In the genomic region with DNA sequence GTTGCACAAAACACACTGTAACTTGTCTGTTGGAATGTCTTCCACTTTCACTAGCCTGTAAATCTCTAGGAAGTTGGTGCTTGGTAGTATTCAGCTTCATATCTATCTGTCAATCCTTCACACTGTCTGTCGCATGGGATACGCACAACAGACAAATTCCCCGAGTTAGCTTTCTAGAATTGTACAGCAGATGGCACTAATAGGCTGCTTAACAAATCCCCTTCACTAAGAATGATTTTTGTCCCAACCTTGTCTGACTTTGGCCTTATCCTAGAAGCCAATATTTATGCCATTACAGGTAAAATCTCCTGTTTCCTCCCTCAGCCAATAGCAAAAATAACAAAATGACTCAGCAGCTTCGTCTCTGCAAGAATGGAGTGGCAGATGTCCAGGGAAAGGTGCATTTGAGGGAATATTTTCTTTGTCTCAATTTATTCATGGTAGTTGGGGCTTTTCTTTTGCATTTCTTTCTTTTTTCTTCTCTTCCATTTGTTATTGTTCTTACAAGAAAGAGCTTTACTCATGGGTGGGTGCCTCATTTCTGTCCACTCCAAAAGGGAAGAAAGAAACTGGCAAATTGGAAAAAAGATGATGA, we compare ENCODE assay signal across 8 cellular contexts. TPM values are rescaled to one million over a fixed set of nuclear protein-coding genes. Genes with fewer than 3 reads are reported as not detected.
DNase-seq lines count a peak whose midpoint lies in the region; ATAC-seq and TF ChIP-seq lines count a peak whose summit lies in the region.

No MANE protein-coding gene starts in this region.

- H3K9me3 ChIP-seq in gastrocnemius medialis: no peaks in the 10 kb centered on the region

- peak overlapping the region in 2 of 4 donors; percentile 33 to 54 for H3K27ac ChIP-seq in gastrocnemius medialis

- H3K4me3 Mint-ChIP-seq in HFFc6: no peak overlapping the region

- in situ Hi-C loops in gastrocnemius medialis (cut with MboI; ENCODE audit: low sequenced_read_pairs in 4 of 4): loop anchor here in 1 of 4 donors (5.0 kb wide), 1 partner anchor 45 kb away; a partner anchor contains a TSS

- H3K4me3 ChIP-seq in fibroblast of villous mesenchyme (ENCODE audit: low read depth, low read length) (no peak overlapping the region), gastrocnemius medialis (no peak overlapping the region)

- ATAC-seq in gastrocnemius medialis (peak in 1 of 2 donors; percentile 20), HG03442 (IDR thresholded peaks at IDR 0.05; ENCODE audit: unreplicated experiment) (no peak)
- no peak for ATAC-seq in stimulated activated naive CD8-positive, alpha-beta T cell treated with anti-CD3 and anti-CD28 coated beads, Interleukin-15, Interleukin-2, amounts not matched to agents 100 U/mL and 50 U/mL, for 24 hours

- H3K36me3 Mint-ChIP-seq in HFFc6 (ENCODE audit: low read depth): peaks cover 5% of the 10 kb centered on the region; the same call in 1 of the 2 replicates

- peaks cover 4% of the 10 kb centered on the region for H3K27me3 Mint-ChIP-seq in HFFc6 (ENCODE audit: insufficient read depth)

- no peaks in the 10 kb centered on the region for H3K36me3 ChIP-seq in gastrocnemius medialis

- no peak for TF ChIP-seq POLR2A in gastrocnemius medialis (IDR thresholded peaks at IDR 0.05)

- H3K4me1 ChIP-seq in gastrocnemius medialis: peaks cover 19 to 21% of the 10 kb centered on the region in 2 donors

- H3K27me3 ChIP-seq in gastrocnemius medialis: no peaks in the 10 kb centered on the region

- intact Hi-C loops in gastrocnemius medialis (cut with DNase I; ENCODE audit: low total_unique reads): loop anchor here (1.0 to 5.0 kb wide), 3 partner anchors 47 to 170 kb away; a partner anchor contains a TSS

- no peaks in the 10 kb centered on the region for H3K9me3 Mint-ChIP-seq in HFFc6

- H3K4me1 Mint-ChIP-seq in HFFc6 (ENCODE audit: low read depth): peaks cover 37% of the 10 kb centered on the region

- TF ChIP-seq CTCF in HFFc6 (IDR thresholded peaks at IDR 0.05) (peak; percentile 67; the same call in 1 of the 2 replicates), fibroblast of villous mesenchyme (IDR thresholded peaks at IDR 0.05; ENCODE audit: insufficient read depth, low read depth, low read length) (peak; percentile 52), gastrocnemius medialis (IDR thresholded peaks at IDR 0.05 in 4 of 5, conservative IDR thresholded peaks at IDR 0.05 in 1 of 5) (peak; percentile 55 to 70 (median 64))

- DNase-seq in DMS114 treated with DMSO at 0.1 percent for 48 hours (lab: John Stamatoyannopoulos, UW; ENCODE audit: unreplicated experiment) (peak; percentile 39), HFFc6 (peak; percentile 38), SW480 (ENCODE audit: low spot score) (peak; percentile 59), fibroblast of villous mesenchyme (ENCODE audit: low read depth) (peak; percentile 49), gastrocnemius medialis (no peak)
- no peak for DNase-seq in stimulated activated naive CD8-positive, alpha-beta T cell treated with anti-CD3 and anti-CD28 coated beads, Interleukin-15, Interleukin-2, amounts not matched to agents 100 U/mL and 50 U/mL, for 24 hours
- no peak for DNase-seq in activated T-cell treated with anti-CD3 and anti-CD28 coated beads, Interleukin-2, amount 50 U/mL, for 1 hour

- H3K27ac Mint-ChIP-seq in HFFc6: no peak overlapping the region

RNA-seq across cellular contexts. Expression of a gene that starts 3.1 kb away (rescaled TPM):
- 10 to 100 TPM; 29.0 to 35.2 (median 31.9) TPM for total RNA-seq in HFFc6 (2021; fragmentation: NEBNext Ultra II Directional; extraction: Animal tissue kit (Norgen Biotek cat#: 25700))
- total RNA-seq in fibroblast of villous mesenchyme (21.6 and 30.2 TPM in 2 replicates), gastrocnemius medialis (10 to 100 TPM in 3 of 4 donors, 1 to 10 TPM in 1; 8.2 to 19.9 (median 16.1) TPM)

RNA-seq across cellular contexts. Expression of a gene that starts 3.4 kb away (rescaled TPM):
- total RNA-seq in HFFc6 (2021; fragmentation: NEBNext Ultra II Directional; extraction: Animal tissue kit (Norgen Biotek cat#: 25700)): 1 to 10 TPM; 1.4 to 3.2 (median 2.8) TPM
- 2.6 and 3.5 TPM in 2 replicates for total RNA-seq in fibroblast of villous mesenchyme
- total RNA-seq in gastrocnemius medialis: under 1 TPM; 0.13 to 0.68 (median 0.50) TPM

RNA-seq across cellular contexts. Expression of a gene that starts 44.2 kb away (rescaled TPM):
- total RNA-seq in HFFc6 (2021; fragmentation: NEBNext Ultra II Directional; extraction: Animal tissue kit (Norgen Biotek cat#: 25700)): 1 to 10 TPM in 5 of 6 experiments, under 1 TPM in 1; 0.96 to 2.2 (median 1.4) TPM
- total RNA-seq in fibroblast of villous mesenchyme (0.64 and 1.3 TPM in 2 replicates), gastrocnemius medialis (100 to 1,000 TPM in 1 of 4 donors, 10 to 100 TPM in 2, 1 to 10 TPM in 1; 8.6 to 149 (median 49.5) TPM)

Comparison
In these comparisons a context has a peak if more than half of its experiments do, and no peak if none do; other contexts are left out.
1. DNase-seq: peak in DMS114 treated with DMSO at 0.1 percent for 48 hours (single experiment), HFFc6 (single experiment), SW480 (single experiment) and fibroblast of villous mesenchyme (single experiment); none in gastrocnemius medialis (0 of 2), stimulated activated naive CD8-positive, alpha-beta T cell treated with anti-CD3 and anti-CD28 coated beads, Interleukin-15, Interleukin-2, amounts not matched to agents 100 U/mL and 50 U/mL, for 24 hours (single experiment) and activated T-cell treated with anti-CD3 and anti-CD28 coated beads, Interleukin-2, amount 50 U/mL, for 1 hour (single experiment).
2. Peak in every context shown above with its lines, with median percentiles within 50 percentile points of each other: CTCF ChIP-seq.